11 cellular contexts compared by ENCODE assay signal in the genomic region with DNA sequence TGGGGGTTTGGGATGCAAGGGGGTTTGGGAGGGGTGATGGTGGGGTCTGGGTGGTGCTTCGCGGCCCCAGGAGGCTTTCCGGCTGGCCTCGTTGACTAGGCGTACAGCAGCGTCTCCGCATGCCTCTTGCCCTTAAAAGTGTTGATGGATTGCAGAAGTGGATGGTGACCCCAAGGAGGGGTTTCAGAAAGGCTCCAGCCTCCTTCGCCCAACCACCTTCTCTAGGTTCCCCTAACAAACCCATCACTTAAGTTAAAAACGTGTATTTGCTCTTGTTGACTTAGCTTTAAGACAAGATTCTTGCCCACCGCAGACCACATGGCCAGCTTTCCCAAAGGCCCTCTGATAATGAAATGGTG.
"Had no signal": no experiment of that assay in that cellular context is flagged by ENCODE, and none has a peak within 500 bp of the region (broad histone marks: within the 10 kb centered on the region; RNA-seq: fewer than 3 reads in every experiment).

No MANE protein-coding gene starts in this region.

- H3K4me1 ChIP-seq: breast epithelium had no signal

- H3K9me3 Mint-ChIP-seq: activated naive CD4-positive, alpha-beta T cell treated with anti-CD3 and anti-CD28 coated beads, Interleukin-2, amount 50 U/mL, for 72 hours; dendritic cell treated with granulocyte-macrophage colony-stimulating factor and Interleukin-4, amounts not matched to agents 40 ng/mL and 50 ng/mL, for 4 days had no signal

- H3K27ac Mint-ChIP-seq: activated naive CD4-positive, alpha-beta T cell treated with anti-CD3 and anti-CD28 coated beads, Interleukin-2, amount 50 U/mL, for 72 hours; dendritic cell treated with granulocyte-macrophage colony-stimulating factor and Interleukin-4, amounts not matched to agents 40 ng/mL and 50 ng/mL, for 4 days had no signal

- H3K27me3 ChIP-seq: gastroesophageal sphincter, uterus had no signal

- H3K4me3 ChIP-seq: adrenal gland, breast epithelium, tibial artery, uterus had no signal

- H3K27ac ChIP-seq: adrenal gland, breast epithelium, esophagus muscularis mucosa, gastroesophageal sphincter, tibial artery, uterus had no signal

- H3K36me3 ChIP-seq: adrenal gland, breast epithelium, tibial artery, uterus had no signal

- DNase-seq: effector CD8-positive, alpha-beta T cell; hippocampal formation; mammary epithelial cell; tibial artery; uterus had no signal

- H3K9me3 ChIP-seq: adrenal gland, breast epithelium, esophagus muscularis mucosa, gastroesophageal sphincter, tibial artery, uterus had no signal
